Comparison of ENCODE assay signal across 22 cellular contexts in the genomic region with DNA sequence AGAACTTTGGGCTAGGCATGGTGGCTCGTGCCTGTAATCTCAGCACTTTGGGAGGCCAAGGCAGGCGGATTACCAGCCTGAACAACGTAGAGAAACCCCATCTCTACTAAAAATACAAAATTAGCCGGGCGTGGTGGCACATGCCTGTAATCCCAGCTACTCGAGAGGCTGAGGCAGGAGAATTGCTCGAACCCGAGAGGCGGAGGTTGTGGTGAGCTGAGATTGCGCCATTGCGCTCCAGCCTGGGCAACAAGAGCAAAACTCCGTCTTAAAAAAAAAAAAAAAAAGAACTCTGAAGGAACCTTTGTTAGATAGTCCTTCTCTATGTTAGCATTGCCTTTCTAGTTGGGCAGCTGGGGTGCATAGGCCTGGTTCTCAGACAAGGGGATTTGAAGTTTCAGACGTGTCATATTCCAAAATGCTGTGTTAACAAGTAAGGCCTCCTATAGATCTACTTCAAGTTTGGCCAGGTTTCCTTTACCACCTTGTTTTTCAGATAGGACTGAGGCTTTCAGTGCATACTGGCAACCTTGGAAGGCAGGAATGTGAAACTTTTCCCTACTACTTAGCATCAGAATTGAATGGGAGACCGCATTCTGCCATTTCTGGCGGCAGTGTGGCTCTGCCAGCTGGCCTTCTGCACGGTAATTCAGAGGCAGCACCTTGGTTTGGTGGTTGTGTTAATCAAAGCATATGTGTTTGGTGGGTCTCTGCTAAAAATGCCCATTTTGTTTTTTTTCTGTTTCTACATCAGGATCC.
"Had no signal": no experiment of that assay in that cellular context is flagged by ENCODE, and none has a peak within 500 bp of the region (broad histone marks: within the 10 kb centered on the region; RNA-seq: fewer than 3 reads in every experiment).

No MANE protein-coding gene starts in this region.

- FAIRE-seq: bronchial epithelial cell had no signal

- H3K27me3 Mint-ChIP-seq: memory B cell; naive thymus-derived CD8-positive, alpha-beta T cell; stimulated activated naive B cell treated with anti-CD40 and anti-IgM and Interleukin-4, amounts not matched to agents 10 μg/mL and 1 μg/mL and 100 μg/mL, for 72 hours; T-cell had no signal

- H3K27me3 ChIP-seq: ascending aorta, esophagus squamous epithelium, heart right ventricle, spleen, tibial artery, vagina had no signal

- H3K9me3 Mint-ChIP-seq: memory B cell; naive thymus-derived CD8-positive, alpha-beta T cell; stimulated activated naive B cell treated with anti-CD40 and anti-IgM and Interleukin-4, amounts not matched to agents 10 μg/mL and 1 μg/mL and 100 μg/mL, for 72 hours; T-cell had no signal

- H3K27ac ChIP-seq: ascending aorta, esophagus squamous epithelium, heart right ventricle, tibial artery, vagina had no signal

- ATAC-seq: heart right ventricle; naive thymus-derived CD8-positive, alpha-beta T cell; stimulated activated naive B cell treated with anti-CD40 and anti-IgM and Interleukin-4, amounts not matched to agents 10 μg/mL and 1 μg/mL and 100 μg/mL, for 72 hours; T-cell had no signal

- H3K9me3 ChIP-seq: ascending aorta, esophagus squamous epithelium, heart right ventricle, spleen, tibial artery, vagina had no signal

- H3K4me3 Mint-ChIP-seq: memory B cell; naive thymus-derived CD8-positive, alpha-beta T cell; stimulated activated naive B cell treated with anti-CD40 and anti-IgM and Interleukin-4, amounts not matched to agents 10 μg/mL and 1 μg/mL and 100 μg/mL, for 72 hours; T-cell had no signal

- H3K27ac Mint-ChIP-seq: memory B cell, T-cell had no signal

- DNase-seq: activated CD4-positive, alpha-beta T cell treated with anti-CD3 and anti-CD28 coated beads for 48 hours; activated CD4-positive, CD25-positive, alpha-beta regulatory T cell; activated CD8-positive, alpha-beta memory T cell treated with anti-CD3 and anti-CD28 coated beads, Interleukin-2, amount 50 U/mL, for 4 hours; activated effector memory CD4-positive, alpha-beta T cell treated with anti-CD3 and anti-CD28 coated beads, Interleukin-2, amount 50 U/mL, for 16 hours; activated naive CD4-positive, alpha-beta T cell treated with anti-CD3 and anti-CD28 coated beads, Interleukin-2, amount 50 U/mL, for 16 hours; activated T-cell treated with anti-CD3 and anti-CD28 coated beads, Interleukin-2, amount 50 U/mL, for 48 hours; cerebellar nuclear complex; cortex of kidney; effector CD8-positive, alpha-beta T cell; esophagus squamous epithelium; heart right ventricle; naive thymus-derived CD8-positive, alpha-beta T cell; spleen; stimulated activated CD4-positive, alpha-beta T cell treated with anti-CD3 and anti-CD28 coated beads, Interleukin-4, amount 100 ng/mL, for 4 hours; stimulated activated naive B cell treated with anti-CD40 and anti-IgM and Interleukin-4, amounts not matched to agents 10 μg/mL and 1 μg/mL and 100 μg/mL, for 72 hours; substantia nigra; T-cell; tibial artery had no signal

- H3K4me3 ChIP-seq: ascending aorta, esophagus squamous epithelium, heart right ventricle, spleen, tibial artery, vagina had no signal
